Comparison of ENCODE assay signal across 8 cellular contexts in the genomic region with DNA sequence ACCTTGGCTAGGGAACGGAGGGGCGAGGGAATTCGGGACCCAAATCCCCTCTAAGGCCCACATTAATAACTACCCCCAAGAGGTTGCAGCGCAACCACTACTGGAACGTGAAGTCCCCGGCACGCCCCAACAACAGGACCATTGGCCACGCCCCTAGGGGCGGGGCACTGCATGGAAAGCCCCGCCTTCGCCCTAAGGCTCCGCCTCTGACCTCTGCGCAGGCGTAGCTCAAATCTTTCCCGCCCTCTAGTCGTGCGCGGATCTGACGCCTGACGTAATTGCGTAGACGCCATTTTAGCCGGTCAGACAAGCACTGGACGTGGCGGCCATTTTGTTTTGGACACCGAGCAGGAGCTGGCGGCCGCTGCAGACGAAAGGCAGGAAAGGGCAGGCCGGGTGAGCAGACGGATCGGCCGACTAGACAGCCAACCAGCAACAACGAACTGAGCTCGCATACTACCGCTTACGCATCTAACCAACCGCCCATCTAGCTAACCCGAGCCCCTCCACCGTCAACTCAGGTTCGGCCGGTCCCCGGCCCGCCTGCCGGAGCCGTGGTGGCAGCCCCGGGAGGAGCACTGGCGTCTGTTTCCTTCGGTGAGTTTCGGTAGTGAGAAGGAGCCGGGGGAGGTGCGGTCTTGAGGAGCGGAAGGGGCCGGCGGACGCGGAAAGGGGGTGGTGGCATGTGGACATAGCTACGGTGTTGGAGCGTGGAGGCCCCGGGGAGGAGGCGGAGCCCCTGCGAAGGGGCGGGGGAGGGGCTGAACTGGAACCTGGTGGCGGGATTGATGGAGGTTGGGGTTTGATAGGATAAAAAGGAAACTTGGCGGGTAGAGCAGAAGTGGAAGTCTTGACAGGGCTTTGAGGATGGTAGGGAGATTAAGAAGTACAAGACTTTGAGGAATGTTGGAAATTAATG. TPM values are rescaled to one million over a fixed set of nuclear protein-coding genes. Genes with fewer than 3 reads are reported as not detected.
DNase-seq lines count a peak whose midpoint lies in the region; ATAC-seq and TF ChIP-seq lines count a peak whose summit lies in the region.

A gene with protein sequence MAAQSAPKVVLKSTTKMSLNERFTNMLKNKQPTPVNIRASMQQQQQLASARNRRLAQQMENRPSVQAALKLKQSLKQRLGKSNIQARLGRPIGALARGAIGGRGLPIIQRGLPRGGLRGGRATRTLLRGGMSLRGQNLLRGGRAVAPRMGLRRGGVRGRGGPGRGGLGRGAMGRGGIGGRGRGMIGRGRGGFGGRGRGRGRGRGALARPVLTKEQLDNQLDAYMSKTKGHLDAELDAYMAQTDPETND (plus strand): TSS at position 320 of the 919 bp plus-strand sequence. CDS start 2,523 bp downstream, outside the sequence.

- ATAC-seq in GM19324 (IDR thresholded peaks at IDR 0.05; ENCODE audit: low FRiP score, unreplicated experiment) = peak; percentile 89
- peak; percentile 90 for ATAC-seq in HG03469 (IDR thresholded peaks at IDR 0.05; ENCODE audit: unreplicated experiment)

- peak within 1 kb of the TSS; percentile 100 for H3K27ac Mint-ChIP-seq in activated CD4-positive, alpha-beta T cell treated with anti-CD3 and anti-CD28 coated beads, Interleukin-2, amount 10 ng/mL, durations not matched to agents 24 days and 14 days

- H3K9me3 Mint-ChIP-seq in activated CD4-positive, alpha-beta T cell treated with anti-CD3 and anti-CD28 coated beads, Interleukin-2, amount 10 ng/mL, durations not matched to agents 24 days and 14 days = no peaks in the 10 kb centered on the region

- CTCF ChIA-PET in BJ (lab: Yijun Ruan, JAX) = interaction anchor here (0.5 to 2.0 kb wide), 15 partner anchors 8 to 124 kb away, joined by 3 to 17 read pairs (median 4); partner anchors contain the start of gene S100A14

- H3K36me3 Mint-ChIP-seq in activated CD4-positive, alpha-beta T cell treated with anti-CD3 and anti-CD28 coated beads, Interleukin-2, amount 10 ng/mL, durations not matched to agents 24 days and 14 days (ENCODE audit: low read depth) = peaks cover 36% of the 10 kb centered on the region

- H3K27ac ChIP-seq in coronary artery (peak within 1 kb of the TSS; percentile 99 to 100), layer of hippocampus (ENCODE audit: low read depth, low read length) (peak within 1 kb of the TSS; percentile 99)

- intact Hi-C loops in activated CD4-positive, alpha-beta T cell treated with anti-CD3 and anti-CD28 coated beads, Interleukin-2, amount 10 ng/mL, durations not matched to agents 24 days and 14 days (cut with micrococcal nuclease) = loop anchor here (1.0 to 5.0 kb wide), 5 partner anchors 24 to 102 kb away; partner anchors contain the start of gene SNAPIN

- H3K27me3 Mint-ChIP-seq in activated CD4-positive, alpha-beta T cell treated with anti-CD3 and anti-CD28 coated beads, Interleukin-2, amount 10 ng/mL, durations not matched to agents 24 days and 14 days = no peaks in the 10 kb centered on the region

- H3K4me3 ChIP-seq in BJ (ENCODE audit: low read depth, low read length) (peak within 1 kb of the TSS; percentile 80), coronary artery (peak within 1 kb of the TSS; percentile 99)

- peaks cover 12% of the 10 kb centered on the region for H3K36me3 ChIP-seq in BJ (ENCODE audit: control insufficient read depth, insufficient read depth, low read length)

- DNase-seq in BJ (ENCODE audit: low read depth) (peak; percentile 88), NCI-H526 treated with DMSO at 0.1 percent for 48 hours (lab: John Stamatoyannopoulos, UW) (peak; percentile 99), coronary artery (ENCODE audit: low spot score) (peak; percentile 99)
- peak; percentile 99 for DNase-seq in activated CD4-positive, alpha-beta T cell treated with anti-CD3 and anti-CD28 coated beads, Interleukin-2, amount 10 ng/mL, durations not matched to agents 24 days and 14 days
- peak; percentile 94 to 96 for DNase-seq in stimulated activated CD4-positive, alpha-beta T cell treated with anti-CD3 and anti-CD28 coated beads, Interleukin-1b, Interleukin-23, amount 100 ng/mL, for 4 hours (ENCODE audit: low read depth in 2 of 2)

- peaks cover 34% of the 10 kb centered on the region for H3K4me1 Mint-ChIP-seq in activated CD4-positive, alpha-beta T cell treated with anti-CD3 and anti-CD28 coated beads, Interleukin-2, amount 10 ng/mL, durations not matched to agents 24 days and 14 days

- TF ChIP-seq CTCF in BJ (IDR thresholded peaks at IDR 0.05; ENCODE audit: insufficient read depth, low read depth, low read length) (no peak; the same call in 1 of the 2 replicates), coronary artery (IDR thresholded peaks at IDR 0.05) (no peak)

- POLR2A ChIA-PET in BJ (lab: Charles Lee) = interaction anchor here (0.6 to 1.5 kb wide), 5 partner anchors 13 to 101 kb away, joined by 3 to 8 read pairs (median 5); partner anchors contain the start of genes S100A16 and S100A6

- H3K27me3 ChIP-seq in BJ (ENCODE audit: control insufficient read depth, insufficient read depth, low read length) = no peaks in the 10 kb centered on the region
- no peaks in the 10 kb centered on the region for H3K27me3 ChIP-seq in layer of hippocampus (ENCODE audit: control insufficient read depth, insufficient read depth, low read length)

- H3K4me3 Mint-ChIP-seq in activated CD4-positive, alpha-beta T cell treated with anti-CD3 and anti-CD28 coated beads, Interleukin-2, amount 10 ng/mL, durations not matched to agents 24 days and 14 days = peak within 1 kb of the TSS; percentile 91

RNA-seq across cellular contexts. Expression of the gene that starts here (rescaled TPM):
- 36.8 and 38.4 TPM in 2 replicates for polyA plus RNA-seq in BJ (2011; rRNA removed)
- 18.6 and 21.2 TPM in 2 replicates for polyA minus RNA-seq in BJ (2011; rRNA and poly(A)+ RNA removed)
- 110 and 114 TPM in 2 replicates for total RNA-seq in activated CD4-positive, alpha-beta T cell treated with anti-CD3 and anti-CD28 coated beads, Interleukin-2, amount 10 ng/mL, durations not matched to agents 24 days and 14 days

Comparison
In these comparisons a context has a peak if more than half of its experiments do, and no peak if none do; other contexts are left out.
1. Peak in every context shown above with its lines: DNase-seq, ATAC-seq, H3K4me3 ChIP-seq and H3K27ac ChIP-seq.